In the genomic region with DNA sequence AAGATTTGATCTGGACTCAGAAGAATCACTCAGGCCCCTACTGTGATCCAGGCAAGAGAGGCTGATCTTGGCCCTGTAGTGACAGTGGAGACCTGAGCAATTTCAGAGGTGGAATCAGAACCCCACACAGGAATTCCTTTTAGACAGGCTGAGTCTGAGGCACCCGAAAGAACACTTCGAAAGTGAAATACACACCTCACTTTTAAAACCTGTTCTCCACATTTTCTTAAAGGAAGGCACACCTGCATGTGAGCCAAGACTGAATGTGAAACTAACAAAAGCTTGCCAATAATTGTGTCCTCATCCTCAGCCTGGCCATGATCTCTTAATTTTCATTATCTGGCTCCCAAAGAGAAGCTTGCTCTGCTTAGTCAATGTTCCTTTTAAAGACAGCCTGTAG, we compare ENCODE assay signal across 12 cellular contexts.
DNase-seq lines count a peak whose midpoint lies in the region; ATAC-seq and TF ChIP-seq lines count a peak whose summit lies in the region.
"Had no signal": no experiment of that assay in that cellular context is flagged by ENCODE, and none has a peak within 500 bp of the region (broad histone marks: within the 10 kb centered on the region; RNA-seq: fewer than 3 reads in every experiment).

No MANE protein-coding gene starts in this region.

- peak; percentile 32 for DNase-seq in GM06990 (ENCODE audit: extremely low read depth, insufficient read length)
- peak; percentile 88 for DNase-seq in RPMI8226
- DNase-seq in HuH-7 (ENCODE audit: low spot score), result no peak
- DNase-seq in NCI-H2081 (lab: John Stamatoyannopoulos, UW), result no peak
- no peak for DNase-seq in COR-L47 (lab: John Stamatoyannopoulos, UW)
- DNase-seq in NCI-H2171 treated with DMSO at 0.1 percent for 48 hours (lab: John Stamatoyannopoulos, UW), result no peak
- DNase-seq: kidney glomerular epithelial cell, MV-4-11, T-helper 9 cell had no signal

- H3K27me3 ChIP-seq in GM06990 (replicated peaks; ENCODE audit: control insufficient read depth, insufficient read depth, low read length), result no peaks in the 10 kb centered on the region
- H3K27me3 ChIP-seq: BLaER1 had no signal

- TF ChIP-seq CTCF in GM06990 (IDR thresholded peaks at IDR 0.05; ENCODE audit: insufficient read depth, low read length, poor library complexity, severe bottlenecking), result no peak

- H3K4me3 ChIP-seq in GM06990 (replicated peaks; ENCODE audit: low read depth, low read length), result no peak overlapping the region
- H3K4me3 ChIP-seq: BLaER1 had no signal

- no peaks in the 10 kb centered on the region for H3K36me3 ChIP-seq in GM06990 (ENCODE audit: control insufficient read depth, insufficient read depth, low read length)
- H3K36me3 ChIP-seq: BLaER1 had no signal

- peak; percentile 43 for ATAC-seq in GM19397 (IDR thresholded peaks at IDR 0.05; ENCODE audit: unreplicated experiment)
- peak; percentile 53 for ATAC-seq in HG02885 (IDR thresholded peaks at IDR 0.05; ENCODE audit: poor library complexity, unreplicated experiment)

Comparison
In these comparisons a context has a peak if more than half of its experiments do, and no peak if none do; other contexts are left out.
1. DNase-seq: peak in GM06990 (single experiment) and RPMI8226 (single experiment); none in HuH-7 (single experiment), NCI-H2081 (0 of 2), COR-L47 (single experiment) and NCI-H2171 treated with DMSO at 0.1 percent for 48 hours (single experiment).